8 cellular contexts compared by ENCODE assay signal in the genomic region with DNA sequence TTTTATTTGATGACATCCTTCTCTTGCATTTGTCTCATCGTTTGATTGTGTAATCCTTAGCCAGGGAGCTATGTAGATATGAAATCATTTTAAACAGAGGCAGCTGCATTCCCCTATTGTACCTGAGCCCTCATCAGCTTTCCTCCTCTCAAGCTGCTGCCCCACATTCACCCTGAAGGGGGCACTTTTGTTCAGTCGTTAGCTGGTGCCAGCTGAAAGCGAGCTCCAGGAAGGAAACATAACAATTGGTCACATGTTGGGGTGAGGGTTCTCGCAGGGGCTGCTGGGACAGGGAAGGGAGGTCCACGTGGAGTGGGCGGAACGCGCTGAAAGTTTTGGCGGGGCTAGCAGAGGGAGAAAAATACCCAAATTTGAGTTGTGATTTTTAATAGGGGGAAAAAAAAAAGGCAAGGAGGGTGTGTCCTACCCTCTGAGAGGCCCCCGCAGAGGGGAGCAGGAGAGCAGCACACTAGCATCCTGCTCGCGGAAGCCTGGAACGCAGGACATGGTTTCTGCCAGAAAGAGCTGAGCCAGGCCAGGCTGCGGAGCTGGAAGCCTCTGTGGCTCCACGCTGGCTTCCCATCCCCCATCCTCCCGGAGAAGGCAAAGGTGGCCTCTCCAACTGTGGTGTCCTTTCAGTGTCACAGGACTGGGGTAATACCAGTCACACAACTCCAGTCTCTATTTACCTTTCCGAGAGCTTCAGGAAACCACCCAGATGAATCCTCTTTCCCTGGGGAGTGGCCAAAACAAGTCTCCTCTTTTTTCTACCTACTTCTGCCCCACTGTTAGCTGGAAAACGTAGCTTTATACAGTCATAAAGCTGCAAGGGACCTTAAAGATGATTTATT. TPM values are rescaled to one million over a fixed set of nuclear protein-coding genes. Genes with fewer than 3 reads are reported as not detected.
DNase-seq lines count a peak whose midpoint lies in the region; ATAC-seq and TF ChIP-seq lines count a peak whose summit lies in the region.

No MANE protein-coding gene starts in this region.

- H3K4me2 ChIP-seq in BLaER1 treated with 17β-estradiol and CSF1 and Interleukin-3, amounts not matched to agents 10 nM and 100 nM = peak overlapping the region; percentile 70 to 95 (median 90)

- no peaks in the 10 kb centered on the region for H4K20me1 ChIP-seq in BLaER1 treated with 17β-estradiol and CSF1 and Interleukin-3, amounts not matched to agents 10 nM and 100 nM

- DNase-seq in GM19240 (ENCODE audit: insufficient read length, low spot score) = peak; percentile 96
- DNase-seq in NCI-H526 (lab: John Stamatoyannopoulos, UW) = peak; percentile 92 to 96
- peak; percentile 98 for DNase-seq in activated CD4-positive, alpha-beta T cell treated with anti-CD3 and anti-CD28 coated beads, Interleukin-2, amount 10 ng/mL, durations not matched to agents 24 days and 14 days
- peak; percentile 96 for DNase-seq in coronary artery (ENCODE audit: low spot score)
- DNase-seq in left lobe of liver (ENCODE audit: low spot score) = peak; percentile 95
- peak; percentile 94 for DNase-seq in stimulated activated CD4-positive, alpha-beta T cell treated with anti-CD3 and anti-CD28 coated beads, Interleukin-2, amount 100 ng/mL, for 24 hours

- H3K27me3 Mint-ChIP-seq in activated CD4-positive, alpha-beta T cell treated with anti-CD3 and anti-CD28 coated beads, Interleukin-2, amount 10 ng/mL, durations not matched to agents 24 days and 14 days = no peaks in the 10 kb centered on the region

- peak overlapping the region; percentile 86 for H3K4me3 Mint-ChIP-seq in activated CD4-positive, alpha-beta T cell treated with anti-CD3 and anti-CD28 coated beads, Interleukin-2, amount 10 ng/mL, durations not matched to agents 24 days and 14 days

- no peaks in the 10 kb centered on the region for H3K9me3 ChIP-seq in BLaER1 treated with 17β-estradiol and CSF1 and Interleukin-3, amounts not matched to agents 10 nM and 100 nM (replicated peaks in 1 of 11)

- no peaks in the 10 kb centered on the region for H3K27me3 ChIP-seq in BLaER1 treated with 17β-estradiol and CSF1 and Interleukin-3, amounts not matched to agents 10 nM and 100 nM

- peaks cover 58 to 66% (median 62%) of the 10 kb centered on the region in 10 experiments for H3K4me1 ChIP-seq in BLaER1 treated with 17β-estradiol and CSF1 and Interleukin-3, amounts not matched to agents 10 nM and 100 nM

- peak overlapping the region; percentile 23 to 92 (median 86); a peak in 21 of 22 replicates for H3K27ac ChIP-seq in BLaER1 treated with 17β-estradiol and CSF1 and Interleukin-3, amounts not matched to agents 10 nM and 100 nM
- H3K27ac ChIP-seq in coronary artery = peak overlapping the region; percentile 94 to 96

- ATAC-seq in HG03460 (IDR thresholded peaks at IDR 0.05; ENCODE audit: unreplicated experiment) = peak; percentile 86
- peak; percentile 71 for ATAC-seq in left lobe of liver

- intact Hi-C loops in activated CD4-positive, alpha-beta T cell treated with anti-CD3 and anti-CD28 coated beads, Interleukin-2, amount 10 ng/mL, durations not matched to agents 24 days and 14 days (cut with micrococcal nuclease) = loop anchor here (1.0 to 5.0 kb wide), 11 partner anchors 8 to 209 kb away; partner anchors contain the start of genes CASC3, CDC6, MSL1 and RAPGEFL1

- H3K36me3 ChIP-seq in BLaER1 treated with 17β-estradiol and CSF1 and Interleukin-3, amounts not matched to agents 10 nM and 100 nM = no peaks in the 10 kb centered on the region

- peaks cover 2% of the 10 kb centered on the region for H3K36me3 Mint-ChIP-seq in activated CD4-positive, alpha-beta T cell treated with anti-CD3 and anti-CD28 coated beads, Interleukin-2, amount 10 ng/mL, durations not matched to agents 24 days and 14 days (ENCODE audit: low read depth)

- H3K4me3 ChIP-seq in BLaER1 treated with 17β-estradiol and CSF1 and Interleukin-3, amounts not matched to agents 10 nM and 100 nM = peak overlapping the region; percentile 37 to 69 (median 56)
- H3K4me3 ChIP-seq in coronary artery = peak overlapping the region; percentile 65

- H3K9me3 Mint-ChIP-seq in activated CD4-positive, alpha-beta T cell treated with anti-CD3 and anti-CD28 coated beads, Interleukin-2, amount 10 ng/mL, durations not matched to agents 24 days and 14 days = no peaks in the 10 kb centered on the region

- H3K9ac ChIP-seq in BLaER1 treated with 17β-estradiol and CSF1 and Interleukin-3, amounts not matched to agents 10 nM and 100 nM = peak overlapping the region; percentile 61 to 87 (median 80)

- peak overlapping the region; percentile 94 for H3K27ac Mint-ChIP-seq in activated CD4-positive, alpha-beta T cell treated with anti-CD3 and anti-CD28 coated beads, Interleukin-2, amount 10 ng/mL, durations not matched to agents 24 days and 14 days

- peaks cover 49% of the 10 kb centered on the region for H3K4me1 Mint-ChIP-seq in activated CD4-positive, alpha-beta T cell treated with anti-CD3 and anti-CD28 coated beads, Interleukin-2, amount 10 ng/mL, durations not matched to agents 24 days and 14 days

- TF ChIP-seq CTCF in coronary artery (IDR thresholded peaks at IDR 0.05) = peak; percentile 76

RNA-seq across cellular contexts. Expression of gene MSL1, which starts 8.4 kb away (rescaled TPM):
- 92.7 and 98.5 TPM in 2 replicates for total RNA-seq in activated CD4-positive, alpha-beta T cell treated with anti-CD3 and anti-CD28 coated beads, Interleukin-2, amount 10 ng/mL, durations not matched to agents 24 days and 14 days
- 45.9 TPM for total RNA-seq in left lobe of liver

RNA-seq across cellular contexts. Expression of gene NR1D1, which starts 12.9 kb away (rescaled TPM):
- 7.9 and 8.2 TPM in 2 replicates for total RNA-seq in activated CD4-positive, alpha-beta T cell treated with anti-CD3 and anti-CD28 coated beads, Interleukin-2, amount 10 ng/mL, durations not matched to agents 24 days and 14 days
- 18.6 TPM for total RNA-seq in left lobe of liver

RNA-seq across cellular contexts. Expression of gene CASC3, which starts 27.0 kb away (rescaled TPM):
- total RNA-seq in activated CD4-positive, alpha-beta T cell treated with anti-CD3 and anti-CD28 coated beads, Interleukin-2, amount 10 ng/mL, durations not matched to agents 24 days and 14 days = 108 and 109 TPM in 2 replicates
- 25.1 TPM for total RNA-seq in left lobe of liver

RNA-seq across cellular contexts. Expression of gene THRA, which starts 50.6 kb away (rescaled TPM):
- total RNA-seq in activated CD4-positive, alpha-beta T cell treated with anti-CD3 and anti-CD28 coated beads, Interleukin-2, amount 10 ng/mL, durations not matched to agents 24 days and 14 days = 4.5 and 5.1 TPM in 2 replicates
- total RNA-seq in left lobe of liver = 10.7 TPM

RNA-seq across cellular contexts. Expression of gene MED24, which starts 59.1 kb away (rescaled TPM):
- 118 and 122 TPM in 2 replicates for total RNA-seq in activated CD4-positive, alpha-beta T cell treated with anti-CD3 and anti-CD28 coated beads, Interleukin-2, amount 10 ng/mL, durations not matched to agents 24 days and 14 days
- 28.8 TPM for total RNA-seq in left lobe of liver

Comparison
In these comparisons a context has a peak if more than half of its experiments do, and no peak if none do; other contexts are left out.
1. Peak in every context shown above with its lines: DNase-seq, ATAC-seq, H3K4me3 ChIP-seq and H3K27ac ChIP-seq.